ENCODE assay signal across 17 cellular contexts in genomic region chr3:17491601-17492000, GRCh38.
DNase-seq lines count a peak whose midpoint lies in the region; ATAC-seq, FAIRE-seq and TF ChIP-seq lines count a peak whose summit lies in the region.
"Had no signal": no experiment of that assay in that cellular context is flagged by ENCODE, and none has a peak within 500 bp of the region (broad histone marks: within the 10 kb centered on the region; RNA-seq: fewer than 3 reads in every experiment).

No MANE protein-coding gene starts in this region.

- no TSS peak for BruUV-seq in PC-3 (replicated peaks; lab: Mats Ljungman, UMichigan)
- BruUV-seq in endothelial cell of umbilical vein (replicated peaks; lab: Mats Ljungman, UMichigan): no TSS peak

- no peaks in the 10 kb centered on the region for H3F3A ChIP-seq in PC-3 (ENCODE audit: low read length, unreplicated experiment)

- no peaks in the 10 kb centered on the region for H3K9me1 ChIP-seq in endothelial cell of umbilical vein (replicated peaks; ENCODE audit: control insufficient read depth, extremely low read depth, insufficient read depth, low read length)

- H3K27me3 ChIP-seq in PC-3 (ENCODE audit: low read length): no peaks in the 10 kb centered on the region
- no peaks in the 10 kb centered on the region for H3K27me3 ChIP-seq in endothelial cell of umbilical vein (ENCODE audit: control insufficient read depth in 2 of 2, insufficient read depth in 2 of 2, low read length in 2 of 2)
- H3K27me3 ChIP-seq: gastrocnemius medialis had no signal

- POLR2A ChIA-PET in PC-3 (lab: Charles Lee; ENCODE audit: unreplicated experiment) (interaction anchor here (0.6 kb wide), 1 partner anchor 14 kb away, joined by 5 read pairs; no protein-coding TSS in a partner anchor), endothelial cell of umbilical vein (lab: Charles Lee) (no interaction called here)

- no peak for TF ChIP-seq CTCF in PC-3 (conservative IDR thresholded peaks at IDR 0.05; ENCODE audit: low read depth, low read length)
- no peak for TF ChIP-seq CTCF in endothelial cell of umbilical vein (IDR thresholded peaks at IDR 0.05; ENCODE audit: extremely low read depth in 1 of 2, insufficient read depth in 1 of 2, low read depth in 1 of 2, low read length in 2 of 2)

- H3K4me1 ChIP-seq in PC-3 (ENCODE audit: insufficient read depth, low read length) (peaks cover 21% of the 10 kb centered on the region), endothelial cell of umbilical vein (ENCODE audit: control insufficient read depth, extremely low read depth, insufficient read depth, low read length) (no peaks in the 10 kb centered on the region)
- H3K4me1 ChIP-seq: gastrocnemius medialis had no signal

- peak; percentile 35 for FAIRE-seq in endothelial cell of umbilical vein (lab: Jason Lieb, UNC)
- FAIRE-seq: GM12891 had no signal

- dilution Hi-C loops in endothelial cell of umbilical vein (cut with MboI; ENCODE audit: extremely low pct_ligation_motif_present, low sequenced_read_pairs): no loop called here

- H3K9me3 ChIP-seq in PC-3 (ENCODE audit: low read length) (no peaks in the 10 kb centered on the region), endothelial cell of umbilical vein (replicated peaks; ENCODE audit: control insufficient read depth, insufficient read depth, low read length) (no peaks in the 10 kb centered on the region)
- H3K9me3 ChIP-seq: gastrocnemius medialis had no signal

- DNase-seq in ELR (ENCODE audit: low read depth) (peak; percentile 74), PC-3 (peak; percentile 73), endothelial cell of umbilical vein (ENCODE audit: low read depth, low spot score) (peak; percentile 25), myocyte (ENCODE audit: low read depth) (peak; percentile 38), NCI-H2107 treated with DMSO at 0.1 percent for 48 hours (lab: John Stamatoyannopoulos, UW; ENCODE audit: unreplicated experiment) (no peak), putamen (ENCODE audit: low spot score) (no peak)
- DNase-seq in activated CD4-positive, alpha-beta T cell treated with anti-CD3 and anti-CD28 coated beads for 48 hours: no peak
- DNase-seq: activated naive CD4-positive, alpha-beta T cell treated with anti-CD3 and anti-CD28 coated beads, Interleukin-2, amount 50 U/mL, for 16 hours; DND-41; gastrocnemius medialis; NCI-H2081; retina; stimulated activated CD4-positive, alpha-beta T cell treated with anti-CD3 and anti-CD28 coated beads, Interleukin-2, amount 100 ng/mL, for 48 hours; WERI-Rb-1 had no signal

- H4K20me1 ChIP-seq in PC-3 (ENCODE audit: low read length): no peaks in the 10 kb centered on the region
- no peaks in the 10 kb centered on the region for H4K20me1 ChIP-seq in endothelial cell of umbilical vein (replicated peaks; ENCODE audit: control insufficient read depth, extremely low read depth, insufficient read depth, low read length)

- H3K27ac ChIP-seq in PC-3 (ENCODE audit: low read length) (peak overlapping the region; percentile 33; the same call in 1 of the 2 replicates), endothelial cell of umbilical vein (ENCODE audit: insufficient read depth, low read depth, low read length) (no peak overlapping the region)
- H3K27ac ChIP-seq: gastrocnemius medialis, WERI-Rb-1 had no signal

- CTCF ChIA-PET in PC-3 (lab: Charles Lee) (no interaction called here), endothelial cell of umbilical vein (lab: Charles Lee) (interaction anchor here (0.9 to 2.6 kb wide), 3 partner anchors 10 to 153 kb away, joined by 3 to 9 read pairs (median 9); no protein-coding TSS in a partner anchor)

- intact Hi-C loops in PC-3 (cut with micrococcal nuclease) (no loop called here), endothelial cell of umbilical vein (cut with micrococcal nuclease) (no loop called here)

- TF ChIP-seq POLR2A in endothelial cell of umbilical vein (IDR thresholded peaks at IDR 0.05; ENCODE audit: low read depth, low read length): no peak

- H3K4me2 ChIP-seq in PC-3 (ENCODE audit: low read length): no peak overlapping the region
- no peak overlapping the region for H3K4me2 ChIP-seq in endothelial cell of umbilical vein (ENCODE audit: insufficient read depth, low read length)

- H3K36me3 ChIP-seq in PC-3 (ENCODE audit: low read depth, low read length) (no peaks in the 10 kb centered on the region), endothelial cell of umbilical vein (ENCODE audit: control insufficient read depth in 2 of 2, extremely low read depth in 1 of 2, insufficient read depth in 2 of 2, low read length in 2 of 2) (no peaks in the 10 kb centered on the region)
- H3K36me3 ChIP-seq: gastrocnemius medialis, WERI-Rb-1 had no signal

- H2AFZ ChIP-seq in PC-3 (ENCODE audit: low read length) (no peak overlapping the region), endothelial cell of umbilical vein (ENCODE audit: low read depth, low read length) (no peak overlapping the region)

- no peak for ATAC-seq in PC-3
- no peak for ATAC-seq in GM19455 (IDR thresholded peaks at IDR 0.05; ENCODE audit: unreplicated experiment)
- ATAC-seq: gastrocnemius medialis; stimulated activated memory B cell treated with anti-CD40 and anti-IgM and Interleukin-4, amounts not matched to agents 10 μg/mL and 1 μg/mL and 100 μg/mL, for 72 hours had no signal

- H3K79me2 ChIP-seq in PC-3 (ENCODE audit: low read length) (no peaks in the 10 kb centered on the region), endothelial cell of umbilical vein (ENCODE audit: control insufficient read depth, insufficient read depth, low read length) (no peaks in the 10 kb centered on the region)

- H3K4me3 ChIP-seq in PC-3 (ENCODE audit: low read length) (no peak overlapping the region), endothelial cell of umbilical vein (replicated peaks in 1 of 3; ENCODE audit: insufficient read depth in 1 of 3, low read depth in 1 of 3, low read length in 3 of 3) (no peak overlapping the region)
- H3K4me3 ChIP-seq: gastrocnemius medialis had no signal

- H3K9me2 ChIP-seq in PC-3 (replicated peaks; ENCODE audit: low read length): no peaks in the 10 kb centered on the region

- H3K9ac ChIP-seq in PC-3 (ENCODE audit: low read length): no peak overlapping the region
- no peak overlapping the region for H3K9ac ChIP-seq in endothelial cell of umbilical vein (replicated peaks; ENCODE audit: extremely low read depth, insufficient read depth, low read length)

TF ChIP-seq in endothelial cell of umbilical vein, 7 proteins besides CTCF, POLR2A, EP300 and RAD21:
- TF ChIP-seq FOS (IDR thresholded peaks at IDR 0.05; ENCODE audit: borderline replicate concordance, insufficient read depth, low read length) (no peak), GATA2 (IDR thresholded peaks at IDR 0.05; ENCODE audit: insufficient read depth, insufficient read length, low read depth, low read length) (no peak), MYC (IDR thresholded peaks at IDR 0.05; ENCODE audit: low read depth, low read length) (no peak), MAX (IDR thresholded peaks at IDR 0.05; ENCODE audit: insufficient read depth, insufficient read length) (no peak), POLR2AphosphoS5 (IDR thresholded peaks at IDR 0.05; ENCODE audit: insufficient read depth, low read depth, low read length) (no peak), JUN (IDR thresholded peaks at IDR 0.05; ENCODE audit: borderline replicate concordance, insufficient read depth, insufficient read length, low read depth) (no peak), EZH2 (IDR thresholded peaks at IDR 0.05; ENCODE audit: borderline replicate concordance, low read depth, low read length, severe bottlenecking) (no peak)

Comparison
In these comparisons a context has a peak if more than half of its experiments do, and no peak if none do; other contexts are left out.
1. DNase-seq: peak in ELR (single experiment), PC-3 (single experiment), endothelial cell of umbilical vein (single experiment) and myocyte (single experiment); none in NCI-H2107 treated with DMSO at 0.1 percent for 48 hours (single experiment), putamen (single experiment) and activated CD4-positive, alpha-beta T cell treated with anti-CD3 and anti-CD28 coated beads for 48 hours (single experiment).